Comparison of ENCODE assay signal across 14 cellular contexts in genomic region chr19:35905178-35905727, GRCh38. TPM values are rescaled to one million over a fixed set of nuclear protein-coding genes. Genes with fewer than 3 reads are reported as not detected.
DNase-seq lines count a peak whose midpoint lies in the region; ATAC-seq lines count a peak whose summit lies in the region.
"Had no signal": no experiment of that assay in that cellular context is flagged by ENCODE, and none has a peak within 500 bp of the region (broad histone marks: within the 10 kb centered on the region; RNA-seq: fewer than 3 reads in every experiment).

No MANE protein-coding gene starts in this region.

- ATAC-seq in activated CD4-positive, alpha-beta T cell treated with anti-CD3 and anti-CD28 coated beads for 36 hours, result no peak
- ATAC-seq in T-cell (replicated peaks in 1 of 4) (no peak), HG03175 (IDR thresholded peaks at IDR 0.05; ENCODE audit: unreplicated experiment) (no peak), GM18873 (IDR thresholded peaks at IDR 0.05; ENCODE audit: low FRiP score, unreplicated experiment) (no peak)
- no peak for ATAC-seq in stimulated activated memory B cell treated with anti-CD40 and anti-IgM and Interleukin-4, amounts not matched to agents 10 μg/mL and 1 μg/mL and 100 μg/mL, for 72 hours

- peak overlapping the region; percentile 63 for H3K27ac ChIP-seq in layer of hippocampus (ENCODE audit: low read depth, low read length)

- peaks cover 3% of the 10 kb centered on the region for H3K36me3 Mint-ChIP-seq in activated CD4-positive, alpha-beta T cell treated with anti-CD3 and anti-CD28 coated beads for 36 hours (ENCODE audit: low read depth)
- no peaks in the 10 kb centered on the region for H3K36me3 Mint-ChIP-seq in T-cell
- H3K36me3 Mint-ChIP-seq in stimulated activated memory B cell treated with anti-CD40 and anti-IgM and Interleukin-4, amounts not matched to agents 10 μg/mL and 1 μg/mL and 100 μg/mL, for 72 hours, result peaks cover 2% of the 10 kb centered on the region

- H3K27me3 Mint-ChIP-seq in activated CD4-positive, alpha-beta T cell treated with anti-CD3 and anti-CD28 coated beads for 36 hours, result no peaks in the 10 kb centered on the region
- no peaks in the 10 kb centered on the region for H3K27me3 Mint-ChIP-seq in T-cell
- no peaks in the 10 kb centered on the region for H3K27me3 Mint-ChIP-seq in stimulated activated memory B cell treated with anti-CD40 and anti-IgM and Interleukin-4, amounts not matched to agents 10 μg/mL and 1 μg/mL and 100 μg/mL, for 72 hours

- H3K4me3 Mint-ChIP-seq in activated CD4-positive, alpha-beta T cell treated with anti-CD3 and anti-CD28 coated beads for 36 hours, result no peak overlapping the region
- peak overlapping the region in 1 of 3 donors; percentile 100 for H3K4me3 Mint-ChIP-seq in T-cell
- H3K4me3 Mint-ChIP-seq in stimulated activated memory B cell treated with anti-CD40 and anti-IgM and Interleukin-4, amounts not matched to agents 10 μg/mL and 1 μg/mL and 100 μg/mL, for 72 hours, result no peak overlapping the region

- no peaks in the 10 kb centered on the region for H3K9me3 Mint-ChIP-seq in activated CD4-positive, alpha-beta T cell treated with anti-CD3 and anti-CD28 coated beads for 36 hours (ENCODE audit: low read depth)
- no peaks in the 10 kb centered on the region for H3K9me3 Mint-ChIP-seq in T-cell
- H3K9me3 Mint-ChIP-seq in stimulated activated memory B cell treated with anti-CD40 and anti-IgM and Interleukin-4, amounts not matched to agents 10 μg/mL and 1 μg/mL and 100 μg/mL, for 72 hours, result no peaks in the 10 kb centered on the region

- peak overlapping the region; percentile 66 for H3K27ac Mint-ChIP-seq in activated CD4-positive, alpha-beta T cell treated with anti-CD3 and anti-CD28 coated beads for 36 hours
- peak overlapping the region; percentile 85 to 89 for H3K27ac Mint-ChIP-seq in T-cell
- peak overlapping the region; percentile 99 for H3K27ac Mint-ChIP-seq in stimulated activated memory B cell treated with anti-CD40 and anti-IgM and Interleukin-4, amounts not matched to agents 10 μg/mL and 1 μg/mL and 100 μg/mL, for 72 hours

- H3K27me3 ChIP-seq in layer of hippocampus (ENCODE audit: control insufficient read depth, insufficient read depth, low read length), result no peaks in the 10 kb centered on the region

- DNase-seq in activated CD4-positive, alpha-beta T cell treated with anti-CD3 and anti-CD28 coated beads for 36 hours, result no peak
- DNase-seq in activated CD4-positive, alpha-beta T cell treated with anti-CD3 and anti-CD28 coated beads, Interleukin-2, amount 50 U/mL, for 4 hours, result no peak
- DNase-seq in T-cell, result no peak
- no peak for DNase-seq in AG20443 (ENCODE audit: low spot score)
- DNase-seq: activated CD4-positive, alpha-beta T cell treated with anti-CD3 and anti-CD28 coated beads, Interleukin-2, amount 50 U/mL, for 1 hour; GDM1; H7; NCI-H510A; small intestine had no signal

- peaks cover 54% of the 10 kb centered on the region for H3K4me1 Mint-ChIP-seq in activated CD4-positive, alpha-beta T cell treated with anti-CD3 and anti-CD28 coated beads for 36 hours
- H3K4me1 Mint-ChIP-seq in T-cell, result peaks cover 57 to 69% (median 66%) of the 10 kb centered on the region in 3 donors
- peaks cover 84% of the 10 kb centered on the region for H3K4me1 Mint-ChIP-seq in stimulated activated memory B cell treated with anti-CD40 and anti-IgM and Interleukin-4, amounts not matched to agents 10 μg/mL and 1 μg/mL and 100 μg/mL, for 72 hours

- intact Hi-C loops in activated CD4-positive, alpha-beta T cell treated with anti-CD3 and anti-CD28 coated beads for 36 hours (cut with DNase I, micrococcal nuclease), result no loop called here

- POLR2A ChIA-PET in activated CD4-positive, alpha-beta T cell treated with anti-CD3 and anti-CD28 coated beads for 36 hours (lab: Charles Lee), result no interaction called here
- POLR2A ChIA-PET in T-cell (lab: Charles Lee), result no interaction called here

- CTCF ChIA-PET in activated CD4-positive, alpha-beta T cell treated with anti-CD3 and anti-CD28 coated beads for 36 hours (lab: Charles Lee), result interaction anchor here (0.6 to 1.1 kb wide), 3 partner anchors 26 to 432 kb away, joined by 3 read pairs; no protein-coding TSS in a partner anchor
- CTCF ChIA-PET in T-cell (lab: Charles Lee), result interaction anchor here in 1 of 2 donors (0.6 to 0.7 kb wide), 2 partner anchors 42 to 186 kb away, joined by 3 read pairs; no protein-coding TSS in a partner anchor

RNA-seq across cellular contexts. Expression of gene TYROBP, which starts 2.8 kb away (rescaled TPM):
- not detected for total RNA-seq in activated CD4-positive, alpha-beta T cell treated with anti-CD3 and anti-CD28 coated beads for 36 hours
- total RNA-seq in T-cell, result 1 to 10 TPM; 2.3 to 7.0 (median 2.9) TPM
- total RNA-seq: H7, MCF 10A had no signal

RNA-seq across cellular contexts. Expression of gene HCST, which starts 2.9 kb away (rescaled TPM):
- total RNA-seq in activated CD4-positive, alpha-beta T cell treated with anti-CD3 and anti-CD28 coated beads for 36 hours, result 10 to 100 TPM; 27.0 to 32.7 TPM
- 100 to 1,000 TPM in 2 of 5 donors, 10 to 100 TPM in 3; 60.1 to 165 (median 77.2) TPM for total RNA-seq in T-cell
- total RNA-seq: MCF 10A had no signal

RNA-seq across cellular contexts. Expression of gene NFKBID, which starts 4.9 kb away (rescaled TPM):
- 10 to 100 TPM; 60.1 TPM for total RNA-seq in activated CD4-positive, alpha-beta T cell treated with anti-CD3 and anti-CD28 coated beads for 36 hours
- total RNA-seq in T-cell, result 10 to 100 TPM; 45.1 to 78.3 (median 51.4) TPM

RNA-seq across cellular contexts. Expression of gene LRFN3, which starts 30.9 kb away (rescaled TPM):
- total RNA-seq in activated CD4-positive, alpha-beta T cell treated with anti-CD3 and anti-CD28 coated beads for 36 hours, result 1 to 10 TPM; 7.8 to 8.3 TPM
- 10 to 100 TPM in 4 of 5 donors, 1 to 10 TPM in 1; 9.2 to 20.8 (median 15.3) TPM for total RNA-seq in T-cell

RNA-seq across cellular contexts. Expression of gene APLP1, which starts 36.9 kb away (rescaled TPM):
- 1 to 10 TPM; 2.3 to 3.0 TPM for total RNA-seq in activated CD4-positive, alpha-beta T cell treated with anti-CD3 and anti-CD28 coated beads for 36 hours
- total RNA-seq in T-cell, result 1 to 10 TPM in 1 of 5 donors, under 1 TPM in 3, not detected in 1; 0.15 to 1.3 (median 0.33) TPM
